Comparison of ENCODE assay signal across 8 cellular contexts in genomic region chr17:50908860-50909764, GRCh38. TPM values are rescaled to one million over a fixed set of nuclear protein-coding genes. Genes with fewer than 3 reads are reported as not detected.
A peak's percentile ranks its signal among the peaks of the same experiment; 100 is the strongest.
DNase-seq lines count a peak whose midpoint lies in the region; ATAC-seq, FAIRE-seq and TF ChIP-seq lines count a peak whose summit lies in the region.
"Had no signal": no experiment of that assay in that cellular context is flagged by ENCODE, and none has a peak within 500 bp of the region (broad histone marks: within the 10 kb centered on the region; RNA-seq: fewer than 3 reads in every experiment).

No MANE protein-coding gene starts in this region.

- no peak overlapping the region for H3K4me3 ChIP-seq in endothelial cell of umbilical vein (replicated peaks in 1 of 3; ENCODE audit: insufficient read depth in 1 of 3, low read depth in 1 of 3, low read length in 3 of 3)

- intact Hi-C loops in endothelial cell of umbilical vein (cut with micrococcal nuclease): no loop called here
- intact Hi-C loops in sciatic nerve (cut with DNase I): no loop called here

- H3K27me3 Mint-ChIP-seq in T-helper 2 cell treated with Interferon-gamma antibody and Interleukin-4, amounts not matched to agents 5 μg/mL and 100 μg/mL, for 36 hours (ENCODE audit: low read depth): no peaks in the 10 kb centered on the region

- H3K4me1 ChIP-seq in endothelial cell of umbilical vein (ENCODE audit: control insufficient read depth, extremely low read depth, insufficient read depth, low read length): no peaks in the 10 kb centered on the region

- peak; percentile 35 for DNase-seq in HuH-7.5 (ENCODE audit: low spot score)
- DNase-seq in T-helper 2 cell treated with Interferon-gamma antibody and Interleukin-4, amounts not matched to agents 5 μg/mL and 100 μg/mL, for 36 hours (ENCODE audit: low spot score): no peak
- peak; percentile 26 for DNase-seq in endothelial cell of umbilical vein (ENCODE audit: low read depth, low spot score)
- DNase-seq in sciatic nerve (ENCODE audit: low spot score): no peak
- no peak for DNase-seq in ACHN
- no peak for DNase-seq in OCI-M2 (lab: John Stamatoyannopoulos, UW; ENCODE audit: unreplicated experiment)

- H3K36me3 Mint-ChIP-seq in T-helper 2 cell treated with Interferon-gamma antibody and Interleukin-4, amounts not matched to agents 5 μg/mL and 100 μg/mL, for 36 hours (ENCODE audit: low read depth): no peaks in the 10 kb centered on the region

- in situ Hi-C loops in ACHN (cut with HindIII; ENCODE audit: low pct_ligation_motif_present, low pct_unique_long_range_greater_than_20kb, low sequenced_read_pairs): no loop called here

- FAIRE-seq in endothelial cell of umbilical vein (lab: Jason Lieb, UNC): no peak
- FAIRE-seq: TTC549 had no signal

- peaks cover 3% of the 10 kb centered on the region in 2 experiments for H3K27me3 ChIP-seq in endothelial cell of umbilical vein (ENCODE audit: control insufficient read depth in 2 of 2, insufficient read depth in 2 of 2, low read length in 2 of 2)

- no TSS peak for BruUV-seq in endothelial cell of umbilical vein (replicated peaks; lab: Mats Ljungman, UMichigan)

- no peak overlapping the region for H3K4me3 Mint-ChIP-seq in T-helper 2 cell treated with Interferon-gamma antibody and Interleukin-4, amounts not matched to agents 5 μg/mL and 100 μg/mL, for 36 hours

- H3K9ac ChIP-seq in endothelial cell of umbilical vein (replicated peaks; ENCODE audit: extremely low read depth, insufficient read depth, low read length): no peak overlapping the region

- H3K27ac Mint-ChIP-seq in T-helper 2 cell treated with Interferon-gamma antibody and Interleukin-4, amounts not matched to agents 5 μg/mL and 100 μg/mL, for 36 hours: peak overlapping the region; percentile 86

- no peak overlapping the region for H3K4me2 ChIP-seq in endothelial cell of umbilical vein (ENCODE audit: insufficient read depth, low read length)

- H3K27ac ChIP-seq in endothelial cell of umbilical vein (ENCODE audit: insufficient read depth, low read depth, low read length): no peak overlapping the region

- CTCF ChIA-PET in endothelial cell of umbilical vein (lab: Charles Lee): interaction anchor here (1.4 to 1.5 kb wide), 2 partner anchors 40 to 56 kb away, joined by 4 to 6 read pairs; no protein-coding TSS in a partner anchor

- no peaks in the 10 kb centered on the region for H3K36me3 ChIP-seq in endothelial cell of umbilical vein (ENCODE audit: control insufficient read depth in 2 of 2, extremely low read depth in 1 of 2, insufficient read depth in 2 of 2, low read length in 2 of 2)

- TF ChIP-seq POLR2A in endothelial cell of umbilical vein (IDR thresholded peaks at IDR 0.05; ENCODE audit: low read depth, low read length): no peak

- H3K9me3 Mint-ChIP-seq in T-helper 2 cell treated with Interferon-gamma antibody and Interleukin-4, amounts not matched to agents 5 μg/mL and 100 μg/mL, for 36 hours: no peaks in the 10 kb centered on the region

- dilution Hi-C loops in endothelial cell of umbilical vein (cut with MboI; ENCODE audit: extremely low pct_ligation_motif_present, low sequenced_read_pairs): no loop called here

- no peak overlapping the region for H2AFZ ChIP-seq in endothelial cell of umbilical vein (ENCODE audit: low read depth, low read length)

- peaks cover 28% of the 10 kb centered on the region for H3K4me1 Mint-ChIP-seq in T-helper 2 cell treated with Interferon-gamma antibody and Interleukin-4, amounts not matched to agents 5 μg/mL and 100 μg/mL, for 36 hours (ENCODE audit: low read depth)

- H3K9me1 ChIP-seq in endothelial cell of umbilical vein (replicated peaks; ENCODE audit: control insufficient read depth, extremely low read depth, insufficient read depth, low read length): no peaks in the 10 kb centered on the region

- peak; percentile 73 for ATAC-seq in sciatic nerve
- ATAC-seq in SK-N-SH treated with all-trans-retinoic acid at 6 μM for 48 hours: no peak

- no peaks in the 10 kb centered on the region for H3K79me2 ChIP-seq in endothelial cell of umbilical vein (ENCODE audit: control insufficient read depth, insufficient read depth, low read length)

- no peaks in the 10 kb centered on the region for H3K9me3 ChIP-seq in endothelial cell of umbilical vein (replicated peaks; ENCODE audit: control insufficient read depth, insufficient read depth, low read length)

- H4K20me1 ChIP-seq in endothelial cell of umbilical vein (replicated peaks; ENCODE audit: control insufficient read depth, extremely low read depth, insufficient read depth, low read length): no peaks in the 10 kb centered on the region

- TF ChIP-seq CTCF in endothelial cell of umbilical vein (IDR thresholded peaks at IDR 0.05; ENCODE audit: extremely low read depth in 1 of 2, insufficient read depth in 1 of 2, low read depth in 1 of 2, low read length in 2 of 2): no peak

- POLR2A ChIA-PET in endothelial cell of umbilical vein (lab: Charles Lee): no interaction called here

TF ChIP-seq in endothelial cell of umbilical vein, 7 proteins besides CTCF, POLR2A, EP300 and RAD21:
- no peak for TF ChIP-seq FOS (IDR thresholded peaks at IDR 0.05; ENCODE audit: borderline replicate concordance, insufficient read depth, low read length)
- no peak for TF ChIP-seq JUN (IDR thresholded peaks at IDR 0.05; ENCODE audit: borderline replicate concordance, insufficient read depth, insufficient read length, low read depth)
- TF ChIP-seq EZH2 (IDR thresholded peaks at IDR 0.05; ENCODE audit: borderline replicate concordance, low read depth, low read length, severe bottlenecking): no peak
- TF ChIP-seq POLR2AphosphoS5 (IDR thresholded peaks at IDR 0.05; ENCODE audit: insufficient read depth, low read depth, low read length): no peak
- TF ChIP-seq GATA2 (IDR thresholded peaks at IDR 0.05; ENCODE audit: insufficient read depth, insufficient read length, low read depth, low read length): no peak
- TF ChIP-seq MYC (IDR thresholded peaks at IDR 0.05; ENCODE audit: low read depth, low read length): no peak
- no peak for TF ChIP-seq MAX (IDR thresholded peaks at IDR 0.05; ENCODE audit: insufficient read depth, insufficient read length)

TF ChIP-seq in SK-N-SH treated with all-trans-retinoic acid at 6 μM for 48 hours, 23 proteins besides CTCF, POLR2A, EP300 and RAD21 (continues in another document):
- TF ChIP-seq PPARA (CRISPR knock-in tag; IDR thresholded peaks at IDR 0.05; ENCODE audit: borderline replicate concordance) (no peak), ZFP3 (CRISPR knock-in tag; IDR thresholded peaks at IDR 0.05) (no peak), GLIS3 (CRISPR knock-in tag; IDR thresholded peaks at IDR 0.05) (no peak), POU6F1 (CRISPR knock-in tag; IDR thresholded peaks at IDR 0.05; ENCODE audit: borderline replicate concordance, low read depth) (no peak), ESRRG (CRISPR knock-in tag; IDR thresholded peaks at IDR 0.05) (no peak), OSR1 (CRISPR knock-in tag; IDR thresholded peaks at IDR 0.05) (no peak), ZFP30 (CRISPR knock-in tag; IDR thresholded peaks at IDR 0.05) (no peak), PATZ1 (CRISPR knock-in tag; IDR thresholded peaks at IDR 0.05; ENCODE audit: borderline replicate concordance) (no peak), ZNF70 (CRISPR knock-in tag; IDR thresholded peaks at IDR 0.05) (no peak), TCF4 (CRISPR knock-in tag; IDR thresholded peaks at IDR 0.05; ENCODE audit: borderline replicate concordance) (no peak), CSDC2 (CRISPR knock-in tag; IDR thresholded peaks at IDR 0.05) (no peak), ZC3H10 (CRISPR knock-in tag; IDR thresholded peaks at IDR 0.05) (no peak)

RNA-seq across cellular contexts. Expression of gene TOB1, which starts 43.0 kb away (rescaled TPM):
- 12.9 and 13.0 TPM in 2 replicates for total RNA-seq in endothelial cell of umbilical vein
- 3.3 and 4.2 TPM in 2 replicates for polyA plus RNA-seq in endothelial cell of umbilical vein
- 3.3 and 3.6 TPM in 2 replicates for polyA plus RNA-seq in endothelial cell of umbilical vein (2011; cell fraction: cytosol; rRNA removed)
- 2.3 and 2.6 TPM in 2 replicates for polyA plus RNA-seq in endothelial cell of umbilical vein (2011; cell fraction: nucleus; rRNA removed)
- 10.7 and 13.5 TPM in 2 replicates for polyA plus RNA-seq in endothelial cell of umbilical vein (2012)
- 5.9 and 6.1 TPM in 2 replicates for polyA minus RNA-seq in endothelial cell of umbilical vein
- polyA minus RNA-seq in endothelial cell of umbilical vein (2011; cell fraction: cytosol; rRNA and poly(A)+ RNA removed): 103 TPM
- 3.0 and 9.5 TPM in 2 replicates for polyA minus RNA-seq in endothelial cell of umbilical vein (2011; cell fraction: nucleus; rRNA and poly(A)+ RNA removed)
- 114 TPM for total RNA-seq in sciatic nerve

Comparison
In these comparisons a context has a peak if more than half of its experiments do, and no peak if none do; other contexts are left out.
1. DNase-seq: peak in HuH-7.5 (single experiment) and endothelial cell of umbilical vein (single experiment); none in T-helper 2 cell treated with Interferon-gamma antibody and Interleukin-4, amounts not matched to agents 5 μg/mL and 100 μg/mL, for 36 hours (single experiment), sciatic nerve (single experiment), ACHN (single experiment) and OCI-M2 (single experiment).